9 cellular contexts compared by ENCODE assay signal in genomic region chr5:180718810-180719453, GRCh38. TPM values are rescaled to one million over a fixed set of nuclear protein-coding genes. Genes with fewer than 3 reads are reported as not detected.
DNase-seq lines count a peak whose midpoint lies in the region; ATAC-seq and TF ChIP-seq lines count a peak whose summit lies in the region.
"Had no signal": no experiment of that assay in that cellular context is flagged by ENCODE, and none has a peak within 500 bp of the region (broad histone marks: within the 10 kb centered on the region; RNA-seq: fewer than 3 reads in every experiment).

No MANE protein-coding gene starts in this region.

- 33% methylated on average over 6 of the region's 6 CpGs for WGBS in right lobe of liver (ENCODE audit: insufficient coverage, low coverage, low lambda C conversion rate, missing lambda C conversion rate)

- peak; percentile 79 for DNase-seq in OCI-M1 (lab: John Stamatoyannopoulos, UW)
- DNase-seq in right lobe of liver = no peak
- DNase-seq in 8988T = no peak
- no peak for DNase-seq in effector memory CD4-positive, alpha-beta T cell

- intact Hi-C loops in right lobe of liver (cut with DNase I) = no loop called here

- TF ChIP-seq POLR2A in right lobe of liver (IDR thresholded peaks at IDR 0.05) = no peak

- TF ChIP-seq CTCF in C4-2B (conservative IDR thresholded peaks at IDR 0.05) (peak; percentile 87), GM12874 (IDR thresholded peaks at IDR 0.05; ENCODE audit: insufficient read depth, low read depth, low read length) (peak; percentile 62), brain (conservative IDR thresholded peaks at IDR 0.05) (peak; percentile 54 to 67), right lobe of liver (IDR thresholded peaks at IDR 0.05) (peak; percentile 44 to 68 (median 61))

- H3K4me3 ChIP-seq in right lobe of liver = no peak overlapping the region
- no peak overlapping the region for H3K4me3 ChIP-seq in effector memory CD4-positive, alpha-beta T cell (ENCODE audit: insufficient read depth, low read depth, low read length, poor library complexity, severe bottlenecking)

- no peak overlapping the region for H3K4me3 Mint-ChIP-seq in brain

- no peaks in the 10 kb centered on the region for H3K4me1 ChIP-seq in right lobe of liver
- H3K4me1 ChIP-seq in effector memory CD4-positive, alpha-beta T cell (ENCODE audit: control insufficient read depth, insufficient read depth, low read length, poor library complexity, severe bottlenecking) = no peaks in the 10 kb centered on the region

- H3K36me3 Mint-ChIP-seq in brain = no peaks in the 10 kb centered on the region

- no peaks in the 10 kb centered on the region for H3K27me3 ChIP-seq in right lobe of liver
- H3K27me3 ChIP-seq in effector memory CD4-positive, alpha-beta T cell (replicated peaks; ENCODE audit: control insufficient read depth, insufficient read depth, low read length, poor library complexity, severe bottlenecking) = peaks cover 3% of the 10 kb centered on the region

- peaks cover 19% of the 10 kb centered on the region for H3K27me3 Mint-ChIP-seq in brain

- ATAC-seq in right lobe of liver (peak in 2 of 4 donors; percentile 28 to 53), GM19397 (IDR thresholded peaks at IDR 0.05; ENCODE audit: unreplicated experiment) (no peak)

- H3K27ac ChIP-seq in C4-2B (no peak overlapping the region), right lobe of liver (no peak overlapping the region)
- no peak overlapping the region for H3K27ac ChIP-seq in effector memory CD4-positive, alpha-beta T cell (ENCODE audit: insufficient read depth, low read length, poor library complexity, severe bottlenecking)

- no peak overlapping the region for H3K27ac Mint-ChIP-seq in brain

- no peaks in the 10 kb centered on the region for H3K4me1 Mint-ChIP-seq in brain

- no peaks in the 10 kb centered on the region for H3K36me3 ChIP-seq in right lobe of liver
- no peaks in the 10 kb centered on the region for H3K36me3 ChIP-seq in effector memory CD4-positive, alpha-beta T cell (ENCODE audit: control insufficient read depth, insufficient read depth, low read length)

- H3K9me3 ChIP-seq in right lobe of liver = no peaks in the 10 kb centered on the region
- no peaks in the 10 kb centered on the region for H3K9me3 ChIP-seq in effector memory CD4-positive, alpha-beta T cell (ENCODE audit: control insufficient read depth, low read length)

- peaks cover 0 to 3% (median 0%) of the 10 kb centered on the region in 5 experiments for H3K9me3 Mint-ChIP-seq in brain

RNA-seq across cellular contexts. Expression of gene OR2Y1, which starts 20.9 kb away (rescaled TPM):
- polyA plus RNA-seq in brain (ENCODE audit: insufficient read depth, low read depth, low replicate concordance) = not detected
- total RNA-seq in right lobe of liver = not detected
- total RNA-seq: T-helper 1 cell treated with Interleukin-12 subunit alpha and Interleukin-12 subunit beta and Interleukin-4 antibody, amounts not matched to agents 30 ng/mL and 1 ng/mL, for 36 hours had no signal
